8 cellular contexts compared by ENCODE assay signal in the genomic region with DNA sequence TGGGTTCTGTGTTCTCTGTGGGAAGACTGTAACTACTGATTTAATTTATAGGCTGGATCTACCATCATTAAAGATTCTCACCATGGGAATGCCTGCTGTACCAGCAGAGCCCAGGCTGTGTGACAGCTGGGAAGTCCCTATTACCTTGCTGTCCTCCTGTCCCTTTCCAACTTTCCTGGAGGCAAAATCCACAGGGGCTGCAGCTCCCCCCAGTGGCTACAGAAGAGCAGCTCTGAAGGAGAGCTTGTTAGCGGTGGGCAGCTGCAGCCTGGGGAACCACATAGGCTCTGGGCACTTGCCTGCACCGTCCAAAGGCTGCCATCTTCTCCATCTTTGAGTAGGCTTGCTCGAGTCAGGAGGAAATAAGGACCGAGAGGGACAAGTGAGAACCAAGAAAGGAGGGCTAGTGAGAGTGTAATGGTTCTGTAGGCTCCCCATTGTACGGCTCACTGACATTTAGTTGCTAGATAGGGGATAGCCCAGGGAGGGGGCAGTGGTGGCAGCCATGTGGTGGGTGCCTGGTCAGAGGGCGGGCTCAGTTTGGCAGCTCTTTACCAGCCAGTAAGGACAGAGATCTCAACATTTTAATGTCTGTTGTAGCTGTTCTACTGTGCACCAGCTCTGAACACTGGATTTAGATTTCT.
A peak's percentile ranks its signal among the peaks of the same experiment; 100 is the strongest.
DNase-seq lines count a peak whose midpoint lies in the region; ATAC-seq, FAIRE-seq and TF ChIP-seq lines count a peak whose summit lies in the region.

No MANE protein-coding gene starts in this region.

- H3K36me3 ChIP-seq in left lung: no peaks in the 10 kb centered on the region
- no peaks in the 10 kb centered on the region for H3K36me3 ChIP-seq in upper lobe of right lung

- peak; percentile 42 to 57 for TF ChIP-seq CTCF in left lung (IDR thresholded peaks at IDR 0.05)
- TF ChIP-seq CTCF in upper lobe of right lung (IDR thresholded peaks at IDR 0.05): peak; percentile 65

- H3K27me3 ChIP-seq in left lung: no peaks in the 10 kb centered on the region
- H3K27me3 ChIP-seq in upper lobe of right lung: no peaks in the 10 kb centered on the region

- intact Hi-C loops in left lung (cut with DNase I): no loop called here
- intact Hi-C loops in upper lobe of right lung (cut with DNase I): no loop called here

- DNase-seq in DMS79 treated with DMSO at 0.1 percent for 48 hours (lab: John Stamatoyannopoulos, UW): peak; percentile 74
- DNase-seq in Jurkat, Clone E6-1 (ENCODE audit: low read depth, low spot score): peak; percentile 51
- peak; percentile 73 for DNase-seq in OCI-M1 (lab: John Stamatoyannopoulos, UW)
- peak; percentile 83 for DNase-seq in dermis blood vessel endothelial cell
- DNase-seq in left lung: peak; percentile 50 to 80
- peak; percentile 83 for DNase-seq in upper lobe of right lung
- DNase-seq in GM12892 (ENCODE audit: insufficient read length): no peak

- no peaks in the 10 kb centered on the region for H3K4me1 ChIP-seq in left lung
- H3K4me1 ChIP-seq in upper lobe of right lung: no peaks in the 10 kb centered on the region

- H3K9me3 ChIP-seq in left lung: peaks cover 0 to 3% of the 10 kb centered on the region in 2 donors
- no peaks in the 10 kb centered on the region for H3K9me3 ChIP-seq in upper lobe of right lung

- ATAC-seq in GM21360 (IDR thresholded peaks at IDR 0.05; ENCODE audit: unreplicated experiment): peak; percentile 60
- peak; percentile 97 for ATAC-seq in left lung
- ATAC-seq in upper lobe of right lung: peak; percentile 97

- no peak for TF ChIP-seq POLR2A in GM12892 (IDR thresholded peaks at IDR 0.05; ENCODE audit: low read depth, low read length)

- H3K27ac ChIP-seq in left lung (no peak overlapping the region), upper lobe of right lung (no peak overlapping the region)

- FAIRE-seq in GM12892 (lab: Jason Lieb, UNC): no peak

- no peak overlapping the region for H3K4me3 ChIP-seq in Jurkat, Clone E6-1 (ENCODE audit: low read length)
- H3K4me3 ChIP-seq in left lung (no peak overlapping the region), upper lobe of right lung (no peak overlapping the region)
